In genomic region chrY:21592059-21592458, GRCh38 we compare ENCODE assay signal across 23 cellular contexts. TPM values are rescaled to one million over a fixed set of nuclear protein-coding genes. Genes with fewer than 3 reads are reported as not detected.
DNase-seq lines count a peak whose midpoint lies in the region; FAIRE-seq and TF ChIP-seq lines count a peak whose summit lies in the region.
"Had no signal": no experiment of that assay in that cellular context is flagged by ENCODE, and none has a peak within 500 bp of the region (broad histone marks: within the 10 kb centered on the region; RNA-seq: fewer than 3 reads in every experiment).

No MANE protein-coding gene starts in this region.

- 38 to 56% methylated on average over 6 of the region's 6 CpGs for WGBS in thyroid gland, 2 donors

- H3K9me3 ChIP-seq in thyroid gland (no peaks in the 10 kb centered on the region), neural progenitor cell (ENCODE audit: low read depth) (no peaks in the 10 kb centered on the region)
- H3K9me3 ChIP-seq: BE2C had no signal

- H3K4me3 ChIP-seq in bronchial epithelial cell (ENCODE audit: low read depth, low read length) (no peak overlapping the region), thyroid gland (replicated peaks in 1 of 3) (no peak overlapping the region), neural progenitor cell (no peak overlapping the region)
- H3K4me3 ChIP-seq: GM23338 had no signal

- DNase-seq in HT1080 (ENCODE audit: low read depth) (peak; percentile 3), NCI-H69 (lab: John Stamatoyannopoulos, UW) (peak; percentile 50), bronchial epithelial cell (ENCODE audit: low read depth) (peak; percentile 32), thyroid gland (peak; percentile 3 to 15), neural progenitor cell (ENCODE audit: low spot score) (no peak), amniotic stem cell (lab: John Stamatoyannopoulos, UW) (no peak), glutamatergic neuron (no peak)
- DNase-seq: ACHN; BE2C; C1 segment of cervical spinal cord; CD4-positive, CD25-positive, alpha-beta regulatory T cell; CD8-positive, alpha-beta memory T cell; COR-L47; DMS153; DMS79; GDM1; HCEC 1CT had no signal

- no peak overlapping the region for H3K9ac ChIP-seq in neural progenitor cell

- no peak overlapping the region for H2AFZ ChIP-seq in neural progenitor cell (replicated peaks)
- H2AFZ ChIP-seq: GM23338 had no signal

- H3K4me1 ChIP-seq in thyroid gland (no peaks in the 10 kb centered on the region), neural progenitor cell (no peaks in the 10 kb centered on the region)
- H3K4me1 ChIP-seq: BE2C had no signal

- H3K36me3 ChIP-seq in bronchial epithelial cell (ENCODE audit: control insufficient read depth, insufficient read depth, low read length) (no peaks in the 10 kb centered on the region), thyroid gland (no peaks in the 10 kb centered on the region), neural progenitor cell (no peaks in the 10 kb centered on the region)
- H3K36me3 ChIP-seq: BE2C had no signal

- no peaks in the 10 kb centered on the region for H3K36me3 Mint-ChIP-seq in neural progenitor cell
- no peaks in the 10 kb centered on the region for H3K36me3 Mint-ChIP-seq in glutamatergic neuron (ENCODE audit: unreplicated experiment)
- H3K36me3 Mint-ChIP-seq: CD4-positive, CD25-positive, alpha-beta regulatory T cell; CD8-positive, alpha-beta memory T cell had no signal

- H3K9me3 Mint-ChIP-seq in neural progenitor cell: no peaks in the 10 kb centered on the region
- no peaks in the 10 kb centered on the region for H3K9me3 Mint-ChIP-seq in glutamatergic neuron (ENCODE audit: unreplicated experiment)
- H3K9me3 Mint-ChIP-seq: CD4-positive, CD25-positive, alpha-beta regulatory T cell; CD8-positive, alpha-beta memory T cell had no signal

- H3K27me3 ChIP-seq in bronchial epithelial cell (ENCODE audit: control insufficient read depth, insufficient read depth, low read length): no peaks in the 10 kb centered on the region
- no peaks in the 10 kb centered on the region for H3K27me3 ChIP-seq in thyroid gland
- H3K27me3 ChIP-seq in neural progenitor cell: no peaks in the 10 kb centered on the region
- H3K27me3 ChIP-seq: BE2C had no signal

- no peak for FAIRE-seq in bronchial epithelial cell (lab: Jason Lieb, UNC)
- FAIRE-seq: A204.1, GM12892, GM18507, H54 had no signal

- H3K4me2 ChIP-seq in neural progenitor cell: no peak overlapping the region
- H3K4me2 ChIP-seq: GM23338 had no signal

- H3K4me3 Mint-ChIP-seq in neural progenitor cell: no peak overlapping the region
- H3K4me3 Mint-ChIP-seq in glutamatergic neuron (ENCODE audit: unreplicated experiment): no peak overlapping the region
- H3K4me3 Mint-ChIP-seq: CD4-positive, CD25-positive, alpha-beta regulatory T cell; CD8-positive, alpha-beta memory T cell; GM23338 had no signal

- no peaks in the 10 kb centered on the region for H3K79me2 ChIP-seq in neural progenitor cell (ENCODE audit: low read depth)

- H3K27me3 Mint-ChIP-seq in neural progenitor cell (ENCODE audit: insufficient read depth, low read depth) (no peaks in the 10 kb centered on the region), glutamatergic neuron (ENCODE audit: unreplicated experiment) (no peaks in the 10 kb centered on the region)
- H3K27me3 Mint-ChIP-seq: CD4-positive, CD25-positive, alpha-beta regulatory T cell; CD8-positive, alpha-beta memory T cell had no signal

- H3F3A ChIP-seq in neural progenitor cell (ENCODE audit: low read depth): no peaks in the 10 kb centered on the region

- H4K20me1 ChIP-seq in neural progenitor cell (ENCODE audit: low read depth): no peaks in the 10 kb centered on the region

- no peak for TF ChIP-seq POLR2A in thyroid gland (IDR thresholded peaks at IDR 0.05)

- no peaks in the 10 kb centered on the region for H3K4me1 Mint-ChIP-seq in neural progenitor cell
- no peaks in the 10 kb centered on the region for H3K4me1 Mint-ChIP-seq in glutamatergic neuron (ENCODE audit: low read depth, unreplicated experiment)
- H3K4me1 Mint-ChIP-seq: CD4-positive, CD25-positive, alpha-beta regulatory T cell; CD8-positive, alpha-beta memory T cell; GM23338 had no signal

- intact Hi-C loops in thyroid gland (cut with DNase I): no loop called here

- no peak for TF ChIP-seq CTCF in bronchial epithelial cell (IDR thresholded peaks at IDR 0.05; ENCODE audit: insufficient read depth, low read length, severe bottlenecking)
- no peak for TF ChIP-seq CTCF in thyroid gland (IDR thresholded peaks at IDR 0.05)
- TF ChIP-seq CTCF in neural progenitor cell (IDR thresholded peaks at IDR 0.05): no peak
- no peak for TF ChIP-seq CTCF in glutamatergic neuron (IDR thresholded peaks at IDR 0.05; ENCODE audit: partially characterized antibody, unreplicated experiment)

- H3K27ac ChIP-seq in thyroid gland: no peak overlapping the region
- H3K27ac ChIP-seq in neural progenitor cell: no peak overlapping the region

- no peak overlapping the region for H3K27ac Mint-ChIP-seq in neural progenitor cell
- no peak overlapping the region for H3K27ac Mint-ChIP-seq in glutamatergic neuron (ENCODE audit: unreplicated experiment)
- H3K27ac Mint-ChIP-seq: CD4-positive, CD25-positive, alpha-beta regulatory T cell; CD8-positive, alpha-beta memory T cell; GM23338 had no signal

RNA-seq across cellular contexts. Expression of gene RBMY1A1, which starts 57.4 kb away (rescaled TPM):
- total RNA-seq in HT1080 (2014; rRNA removed; shearing (Covaris generic)): not detected in 2 replicates
- polyA plus RNA-seq in HT1080 (2015; cell fraction: cytosol; rRNA removed): 0.17 and 0.20 TPM in 2 replicates
- 0.63 TPM in 1 of 2 replicates, not detected in the other for polyA plus RNA-seq in HT1080 (2015; cell fraction: nucleus; rRNA removed)
- total RNA-seq in bronchial epithelial cell (not detected in 2 replicates), thyroid gland (not detected), neural progenitor cell (ENCODE audit: low replicate concordance) (not detected in 2 replicates), glutamatergic neuron (ENCODE audit: unreplicated experiment) (not detected)
- total RNA-seq: CD4-positive, CD25-positive, alpha-beta regulatory T cell; CD8-positive, alpha-beta memory T cell; GM23338; HT-29 had no signal
- polyA plus RNA-seq: CD4-positive, CD25-positive, alpha-beta regulatory T cell; CD8-positive, alpha-beta memory T cell; GM23338 had no signal

Comparison
In these comparisons a context has a peak if more than half of its experiments do, and no peak if none do; other contexts are left out.
1. DNase-seq: peak in HT1080 (single experiment), NCI-H69 (single experiment), bronchial epithelial cell (single experiment) and thyroid gland (2 of 2); none in neural progenitor cell (single experiment), amniotic stem cell (single experiment) and glutamatergic neuron (single experiment).